1 cellular context compared by ENCODE assay signal in genomic region chr4:121712783-121713182, GRCh38.
TF ChIP-seq lines count a peak whose summit lies in the region.

No MANE protein-coding gene starts in this region.

TF ChIP-seq in A549, 52 proteins besides CTCF, POLR2A, EP300 and RAD21 (continued from another document):
- TF ChIP-seq SMC3 (IDR thresholded peaks at IDR 0.05), result no peak
- TF ChIP-seq FOXS1 (CRISPR knock-in tag; IDR thresholded peaks at IDR 0.05), result no peak
- no peak for TF ChIP-seq ESRRA (IDR thresholded peaks at IDR 0.05; ENCODE audit: borderline replicate concordance, low read length)
- no peak for TF ChIP-seq SREBF2 (IDR thresholded peaks at IDR 0.05)
- TF ChIP-seq EHMT2 (IDR thresholded peaks at IDR 0.05; ENCODE audit: low read depth), result no peak
- no peak for TF ChIP-seq CEBPB (IDR thresholded peaks at IDR 0.05)
- TF ChIP-seq ZNF302 (CRISPR knock-in tag; IDR thresholded peaks at IDR 0.05), result no peak
- no peak for TF ChIP-seq TP53 (CRISPR knock-in tag; IDR thresholded peaks at IDR 0.05)
- no peak for TF ChIP-seq ELK1 (IDR thresholded peaks at IDR 0.05; ENCODE audit: low read depth, low read length)
- TF ChIP-seq POLR2AphosphoS2 (conservative IDR thresholded peaks at IDR 0.05; ENCODE audit: low read length), result no peak
- TF ChIP-seq BCL3 (IDR thresholded peaks at IDR 0.05), result no peak
